15 cellular contexts compared by ENCODE assay signal in the genomic region with DNA sequence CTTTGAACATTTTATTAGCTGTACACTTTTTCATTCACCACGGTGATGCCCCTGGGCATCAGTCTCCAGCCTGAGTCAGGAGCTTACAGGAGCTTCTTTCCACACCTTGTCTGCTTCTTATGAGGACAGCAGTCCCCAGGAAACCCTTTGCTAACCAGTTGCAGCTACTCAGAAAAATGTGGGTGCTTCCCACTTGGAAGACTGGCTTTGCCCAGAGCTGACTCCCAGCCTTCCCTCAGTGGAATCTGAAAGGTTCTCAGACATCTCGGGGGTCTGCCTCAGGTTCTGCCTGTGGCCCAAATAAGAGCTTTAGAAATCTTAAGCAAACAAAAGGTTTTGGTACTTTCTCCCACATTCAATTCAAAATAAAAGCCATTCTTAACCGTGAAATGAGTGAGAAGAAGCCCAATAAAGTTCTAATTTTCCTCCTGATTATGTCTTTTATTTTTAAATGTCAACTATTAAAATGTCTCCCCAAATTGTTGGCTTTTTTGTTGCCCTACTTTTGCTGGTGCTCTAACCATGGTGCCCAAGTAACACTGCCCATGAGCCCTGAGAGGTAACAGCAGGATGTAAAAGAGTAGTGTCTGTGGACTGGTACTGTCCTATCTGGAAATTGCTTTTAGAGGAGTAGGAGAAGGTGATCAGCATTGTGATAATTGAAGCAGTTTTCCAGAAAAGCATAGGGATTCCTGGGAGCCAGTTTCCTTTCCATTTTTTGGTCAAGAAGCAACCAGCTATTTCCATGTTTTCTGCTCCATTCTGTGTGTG. TPM values are rescaled to one million over a fixed set of nuclear protein-coding genes. Genes with fewer than 3 reads are reported as not detected.
"Had no signal": no experiment of that assay in that cellular context is flagged by ENCODE, and none has a peak within 500 bp of the region (broad histone marks: within the 10 kb centered on the region; RNA-seq: fewer than 3 reads in every experiment).

No MANE protein-coding gene starts in this region.

- H3K27ac Mint-ChIP-seq: activated T-cell treated with anti-CD3 and anti-CD28 coated beads, Interleukin-2, amount 50 U/mL, for 24 hours; stimulated activated memory B cell treated with anti-CD40 and anti-IgM and Interleukin-4, amounts not matched to agents 10 μg/mL and 1 μg/mL and 100 μg/mL, for 72 hours had no signal

- H3K9me3 ChIP-seq: ascending aorta, left ventricle myocardium inferior, mucosa of descending colon, neutrophil, tibial artery, uterus had no signal

- H3K36me3 ChIP-seq: ascending aorta, left ventricle myocardium inferior, neutrophil, tibial artery, uterus had no signal

- H3K27ac ChIP-seq: ascending aorta, left ventricle myocardium inferior, neutrophil, tibial artery, uterus had no signal

- H3K4me3 Mint-ChIP-seq: stimulated activated memory B cell treated with anti-CD40 and anti-IgM and Interleukin-4, amounts not matched to agents 10 μg/mL and 1 μg/mL and 100 μg/mL, for 72 hours had no signal

- H3K9me3 Mint-ChIP-seq: activated T-cell treated with anti-CD3 and anti-CD28 coated beads, Interleukin-2, amount 50 U/mL, for 24 hours; stimulated activated memory B cell treated with anti-CD40 and anti-IgM and Interleukin-4, amounts not matched to agents 10 μg/mL and 1 μg/mL and 100 μg/mL, for 72 hours had no signal

- DNase-seq: activated CD4-positive, alpha-beta T cell treated with anti-CD3 and anti-CD28 coated beads, Interleukin-2, amount 50 U/mL, for 4 hours; activated gamma-delta T cell; hippocampal formation; left ventricle myocardium inferior; mucosa of descending colon; posterior cingulate gyrus; tibial artery; uterus had no signal

- ATAC-seq: mucosa of descending colon; naive thymus-derived CD4-positive, alpha-beta T cell; stimulated activated memory B cell treated with anti-CD40 and anti-IgM and Interleukin-4, amounts not matched to agents 10 μg/mL and 1 μg/mL and 100 μg/mL, for 72 hours had no signal

- H3K4me3 ChIP-seq: ascending aorta, left ventricle myocardium inferior, mucosa of descending colon, tibial artery, uterus had no signal

RNA-seq across cellular contexts. Expression of a gene that starts 5.6 kb away (rescaled TPM):
- total RNA-seq: ascending aorta; naive thymus-derived CD4-positive, alpha-beta T cell had no signal

RNA-seq across cellular contexts. Expression of a gene that starts 9.1 kb away (rescaled TPM):
- total RNA-seq: ascending aorta; left ventricle myocardium inferior; naive thymus-derived CD4-positive, alpha-beta T cell; subcutaneous adipose tissue had no signal
- polyA plus RNA-seq: esophagus; naive thymus-derived CD4-positive, alpha-beta T cell had no signal
